ENCODE assay signal across 21 cellular contexts in genomic region chr18:58766164-58766563, GRCh38.
"Had no signal": no experiment of that assay in that cellular context is flagged by ENCODE, and none has a peak within 500 bp of the region (broad histone marks: within the 10 kb centered on the region; RNA-seq: fewer than 3 reads in every experiment).

No MANE protein-coding gene starts in this region.

- H3K27ac ChIP-seq: body of pancreas, cardiac muscle cell, left ventricle myocardium inferior, parathyroid adenoma had no signal

- H3K4me3 ChIP-seq: body of pancreas, cardiac muscle cell, left ventricle myocardium inferior had no signal

- DNase-seq: activated CD4-positive, alpha-beta T cell treated with anti-CD3 and anti-CD28 coated beads for 36 hours; activated CD4-positive, alpha-beta T cell treated with anti-CD3 and anti-CD28 coated beads, Interleukin-2, amount 50 U/mL, for 4 hours; activated gamma-delta T cell; activated T-cell treated with anti-CD3 and anti-CD28 coated beads, Interleukin-2, amount 50 U/mL, for 72 hours; anterior cingulate cortex; body of pancreas; dermis blood vessel endothelial cell; effector CD8-positive, alpha-beta T cell; foreskin melanocyte; immature natural killer cell; kidney glomerular epithelial cell; left ventricle myocardium inferior; mammary epithelial cell; midbrain; natural killer cell; stimulated activated CD4-positive, alpha-beta T cell treated with anti-CD3 and anti-CD28 coated beads, Interleukin-4, amount 100 ng/mL, for 1 hour; stimulated activated naive CD4-positive, alpha-beta T cell treated with Interleukin-2 at 50 U/mL for 16 hours; T1000 had no signal

- H3K9me3 ChIP-seq: body of pancreas, left ventricle myocardium inferior had no signal

- H3K27me3 ChIP-seq: body of pancreas had no signal

- H3K36me3 ChIP-seq: cardiac muscle cell, left ventricle myocardium inferior had no signal

- H3K4me1 ChIP-seq: parathyroid adenoma had no signal

- ATAC-seq: activated CD4-positive, alpha-beta T cell treated with anti-CD3 and anti-CD28 coated beads for 36 hours; activated T-cell treated with anti-CD3 and anti-CD28 coated beads, Interleukin-2, amount 50 U/mL, for 72 hours; body of pancreas; natural killer cell; WTC11 had no signal
